7 cellular contexts compared by ENCODE assay signal in genomic region chr11:2166091-2166851, GRCh38.
DNase-seq lines count a peak whose midpoint lies in the region; ATAC-seq and TF ChIP-seq lines count a peak whose summit lies in the region.

No MANE protein-coding gene starts in this region.

- peaks cover 46% of the 10 kb centered on the region for H3K27me3 ChIP-seq in neutrophil

- CTCF ChIA-PET in HEK293 (lab: Yijun Ruan, JAX), result interaction anchor here (0.6 to 4.3 kb wide), 7 partner anchors 10 to 909 kb away, joined by 3 to 21 read pairs (median 6); no protein-coding TSS in a partner anchor

- H3K4me3 ChIP-seq in HEK293 (ENCODE audit: low read depth, low read length) (no peak overlapping the region), neutrophil (ENCODE audit: low read depth in 1 of 2, low read length in 1 of 2) (no peak overlapping the region)

- POLR2A ChIA-PET in HEK293 (lab: Yijun Ruan, JAX), result no interaction called here

- DNase-seq in activated CD4-positive, alpha-beta T cell treated with anti-CD3 and anti-CD28 coated beads for 1 hour, result peak; percentile 20
- peak; percentile 31 for DNase-seq in effector CD8-positive, alpha-beta T cell (lab: John Stamatoyannopoulos, UW)
- DNase-seq in NK-92 (lab: John Stamatoyannopoulos, UW; ENCODE audit: unreplicated experiment), result no peak

- H3K4me1 ChIP-seq in HEK293 (ENCODE audit: control insufficient read depth, insufficient read depth, low read length) (no peaks in the 10 kb centered on the region), neutrophil (ENCODE audit: control insufficient read depth in 1 of 2, insufficient read depth in 1 of 2, low read depth in 1 of 2, low read length in 1 of 2) (no peaks in the 10 kb centered on the region)

- H3K36me3 ChIP-seq in HEK293 (ENCODE audit: control insufficient read depth in 2 of 2, insufficient read depth in 1 of 2, low read length in 2 of 2) (no peaks in the 10 kb centered on the region), neutrophil (no peaks in the 10 kb centered on the region)

- no peak overlapping the region for H3K27ac ChIP-seq in HEK293 (ENCODE audit: extremely low read depth, low read depth, low read length)
- no peak overlapping the region for H3K27ac ChIP-seq in neutrophil

- no peak for ATAC-seq in GM18498 (IDR thresholded peaks at IDR 0.05; ENCODE audit: unreplicated experiment)
- no peak for ATAC-seq in HG03521 (IDR thresholded peaks at IDR 0.05; ENCODE audit: unreplicated experiment)

- H3K9me3 ChIP-seq in HEK293 (ENCODE audit: control insufficient read depth, insufficient read depth, low read depth, low read length) (no peaks in the 10 kb centered on the region), neutrophil (no peaks in the 10 kb centered on the region)

- TF ChIP-seq CTCF in HEK293 (tag by site-specific recombination; IDR thresholded peaks at IDR 0.05) (peak; percentile 17; the same call in 1 of the 2 replicates), neutrophil (IDR thresholded peaks at IDR 0.05) (peak; percentile 33)

TF ChIP-seq in HEK293, 187 proteins besides CTCF, POLR2A, EP300 and RAD21:
- TF ChIP-seq ZNF280D (tag by site-specific recombination; IDR thresholded peaks at IDR 0.05), result no peak
- no peak for TF ChIP-seq ZNF600 (tag by site-specific recombination; IDR thresholded peaks at IDR 0.05)
- TF ChIP-seq ZNF140 (tag by site-specific recombination; IDR thresholded peaks at IDR 0.05), result no peak
- TF ChIP-seq PRDM1 (tag by site-specific recombination; IDR thresholded peaks at IDR 0.05), result no peak
- TF ChIP-seq ZNF133 (tag by site-specific recombination; IDR thresholded peaks at IDR 0.05), result no peak
- peak; percentile 32; the same call in 1 of the 2 replicates for TF ChIP-seq KLF1 (tag by site-specific recombination; IDR thresholded peaks at IDR 0.05)
- TF ChIP-seq ZNF121 (tag by site-specific recombination; IDR thresholded peaks at IDR 0.05), result no peak
- no peak for TF ChIP-seq ZNF629 (tag by site-specific recombination; IDR thresholded peaks at IDR 0.05)
